26 cellular contexts compared by ENCODE assay signal in genomic region chr17:17732444-17732843, GRCh38. TPM values are rescaled to one million over a fixed set of nuclear protein-coding genes. Genes with fewer than 3 reads are reported as not detected.
DNase-seq lines count a peak whose midpoint lies in the region; ATAC-seq, FAIRE-seq and TF ChIP-seq lines count a peak whose summit lies in the region.
"Had no signal": no experiment of that assay in that cellular context is flagged by ENCODE, and none has a peak within 500 bp of the region (broad histone marks: within the 10 kb centered on the region; RNA-seq: fewer than 3 reads in every experiment).

No MANE protein-coding gene starts in this region.

- no peak overlapping the region for H3K4me3 Mint-ChIP-seq in HFFc6
- H3K4me3 Mint-ChIP-seq in T-helper 17 cell, result no peak overlapping the region
- H3K4me3 Mint-ChIP-seq in stimulated activated effector memory CD8-positive, alpha-beta T cell treated with anti-CD3 and anti-CD28 coated beads, Interleukin-12 subunit alpha, Interleukin-12 subunit beta, amount 100 ng/mL, for 72 hours, result no peak overlapping the region
- H3K4me3 Mint-ChIP-seq in stimulated activated naive CD8-positive, alpha-beta T cell treated with anti-CD3 and anti-CD28 coated beads, Interleukin-15, amount 100 ng/mL, for 72 hours, result no peak overlapping the region
- no peak overlapping the region for H3K4me3 Mint-ChIP-seq in activated T-helper 1 cell treated with anti-CD3 and anti-CD28 coated beads, Interleukin-12 subunit alpha, Interleukin-12 subunit beta, Interleukin-2, Interleukin-4 antibody, amounts not matched to agents 30 ng/mL and 10 ng/mL and 1 ng/mL, durations not matched to agents 14 hours and 24 hours and 36 hours
- H3K4me3 Mint-ChIP-seq: H9; immature natural killer cell; T-helper 2 cell treated with Interferon-gamma antibody and Interleukin-4, amounts not matched to agents 5 μg/mL and 100 μg/mL, for 36 hours; WTC11 had no signal

- no peak for FAIRE-seq in RCC 7860 (lab: Jason Lieb, UNC)

- DNase-seq in HFFc6, result no peak
- DNase-seq in T-helper 17 cell, result no peak
- no peak for DNase-seq in stimulated activated effector memory CD8-positive, alpha-beta T cell treated with anti-CD3 and anti-CD28 coated beads, Interleukin-12 subunit alpha, Interleukin-12 subunit beta, amount 100 ng/mL, for 72 hours (ENCODE audit: low spot score in 2 of 2)
- no peak for DNase-seq in esophagus muscularis mucosa (ENCODE audit: extremely low spot score)
- no peak for DNase-seq in RCC 7860 (ENCODE audit: low spot score)
- DNase-seq in stimulated activated naive CD8-positive, alpha-beta T cell treated with anti-CD3 and anti-CD28 coated beads, Interleukin-15, amount 100 ng/mL, for 72 hours, result no peak
- no peak for DNase-seq in activated T-helper 1 cell treated with anti-CD3 and anti-CD28 coated beads, Interleukin-12 subunit alpha, Interleukin-12 subunit beta, Interleukin-2, Interleukin-4 antibody, amounts not matched to agents 30 ng/mL and 10 ng/mL and 1 ng/mL, durations not matched to agents 14 hours and 24 hours and 36 hours (ENCODE audit: low spot score)
- DNase-seq: activated CD4-positive, alpha-beta T cell treated with anti-CD3 and anti-CD28 coated beads, Interleukin-2, amount 50 U/mL, for 48 hours; activated T-cell treated with anti-CD3 and anti-CD28 coated beads for 4 hours; Caco-2; effector CD4-positive, alpha-beta T cell; H9; heart right ventricle; immature natural killer cell; lower lobe of right lung; NCI-H1092; NCI-H2029 treated with DMSO at 0.1 percent for 48 hours; occipital lobe; PC-3; stimulated activated CD4-positive, alpha-beta T cell treated with anti-CD3 and anti-CD28 coated beads, Interleukin-2, amount 100 ng/mL, for 24 hours; stimulated activated naive CD4-positive, alpha-beta T cell; trophoblast cell had no signal

- peaks cover 30 to 94% (median 63%) of the 10 kb centered on the region in 4 donors for H3K4me1 ChIP-seq in esophagus muscularis mucosa
- H3K4me1 ChIP-seq: Caco-2 had no signal

- TF ChIP-seq CTCF in HFFc6 (IDR thresholded peaks at IDR 0.05), result no peak
- TF ChIP-seq CTCF in esophagus muscularis mucosa (IDR thresholded peaks at IDR 0.05), result no peak

- H3K9me3 ChIP-seq in T-helper 17 cell (ENCODE audit: control insufficient read depth, low read length, poor library complexity, severe bottlenecking) (no peaks in the 10 kb centered on the region), esophagus muscularis mucosa (no peaks in the 10 kb centered on the region)
- H3K9me3 ChIP-seq: Caco-2, heart right ventricle, lower lobe of right lung had no signal

- ATAC-seq in T-helper 17 cell (no peak), esophagus mucosa (peak; percentile 36)
- no peak for ATAC-seq in stimulated activated effector memory CD8-positive, alpha-beta T cell treated with anti-CD3 and anti-CD28 coated beads, Interleukin-12 subunit alpha, Interleukin-12 subunit beta, amount 100 ng/mL, for 72 hours
- ATAC-seq in stimulated activated naive CD8-positive, alpha-beta T cell treated with anti-CD3 and anti-CD28 coated beads, Interleukin-15, amount 100 ng/mL, for 72 hours, result no peak
- ATAC-seq: lower lobe of right lung, PC-3, WTC11 had no signal

- TF ChIP-seq POLR2A in esophagus muscularis mucosa (IDR thresholded peaks at IDR 0.05; ENCODE audit: low read depth), result no peak

- H3K4me3 ChIP-seq in esophagus muscularis mucosa, result no peak overlapping the region
- H3K4me3 ChIP-seq: heart right ventricle, lower lobe of right lung had no signal

- H3K36me3 ChIP-seq in esophagus muscularis mucosa, result peaks cover 0 to 8% (median 0%) of the 10 kb centered on the region in 4 donors
- H3K36me3 ChIP-seq: lower lobe of right lung had no signal

- H3K27ac ChIP-seq in esophagus muscularis mucosa (replicated peaks in 1 of 4), result peak overlapping the region in 2 of 4 donors; percentile 52 to 84
- H3K27ac ChIP-seq: KMS-11, lower lobe of right lung had no signal

- H3K9me3 Mint-ChIP-seq in HFFc6, result no peaks in the 10 kb centered on the region
- H3K9me3 Mint-ChIP-seq in stimulated activated effector memory CD8-positive, alpha-beta T cell treated with anti-CD3 and anti-CD28 coated beads, Interleukin-12 subunit alpha, Interleukin-12 subunit beta, amount 100 ng/mL, for 72 hours, result no peaks in the 10 kb centered on the region
- H3K9me3 Mint-ChIP-seq in stimulated activated naive CD8-positive, alpha-beta T cell treated with anti-CD3 and anti-CD28 coated beads, Interleukin-15, amount 100 ng/mL, for 72 hours, result no peaks in the 10 kb centered on the region
- no peaks in the 10 kb centered on the region for H3K9me3 Mint-ChIP-seq in activated T-helper 1 cell treated with anti-CD3 and anti-CD28 coated beads, Interleukin-12 subunit alpha, Interleukin-12 subunit beta, Interleukin-2, Interleukin-4 antibody, amounts not matched to agents 30 ng/mL and 10 ng/mL and 1 ng/mL, durations not matched to agents 14 hours and 24 hours and 36 hours
- H3K9me3 Mint-ChIP-seq: H9; immature natural killer cell; T-helper 2 cell treated with Interferon-gamma antibody and Interleukin-4, amounts not matched to agents 5 μg/mL and 100 μg/mL, for 36 hours; WTC11 had no signal

- no peak for TF ChIP-seq EP300 in esophagus muscularis mucosa (IDR thresholded peaks at IDR 0.05)

- H3K36me3 Mint-ChIP-seq in HFFc6 (ENCODE audit: low read depth), result peaks cover 5% of the 10 kb centered on the region; the same call in 1 of the 2 replicates
- no peaks in the 10 kb centered on the region for H3K36me3 Mint-ChIP-seq in T-helper 17 cell (ENCODE audit: low read depth)
- H3K36me3 Mint-ChIP-seq in stimulated activated effector memory CD8-positive, alpha-beta T cell treated with anti-CD3 and anti-CD28 coated beads, Interleukin-12 subunit alpha, Interleukin-12 subunit beta, amount 100 ng/mL, for 72 hours, result no peaks in the 10 kb centered on the region
- no peaks in the 10 kb centered on the region for H3K36me3 Mint-ChIP-seq in activated T-helper 1 cell treated with anti-CD3 and anti-CD28 coated beads, Interleukin-12 subunit alpha, Interleukin-12 subunit beta, Interleukin-2, Interleukin-4 antibody, amounts not matched to agents 30 ng/mL and 10 ng/mL and 1 ng/mL, durations not matched to agents 14 hours and 24 hours and 36 hours (ENCODE audit: low read depth)
- H3K36me3 Mint-ChIP-seq: WTC11 had no signal

- H3K4me1 Mint-ChIP-seq in HFFc6 (ENCODE audit: low read depth) (peaks cover 67% of the 10 kb centered on the region), T-helper 17 cell (peaks cover 19% of the 10 kb centered on the region)
- H3K4me1 Mint-ChIP-seq in stimulated activated effector memory CD8-positive, alpha-beta T cell treated with anti-CD3 and anti-CD28 coated beads, Interleukin-12 subunit alpha, Interleukin-12 subunit beta, amount 100 ng/mL, for 72 hours, result peaks cover 55% of the 10 kb centered on the region
- H3K4me1 Mint-ChIP-seq in stimulated activated naive CD8-positive, alpha-beta T cell treated with anti-CD3 and anti-CD28 coated beads, Interleukin-15, amount 100 ng/mL, for 72 hours, result peaks cover 74% of the 10 kb centered on the region
- H3K4me1 Mint-ChIP-seq in activated T-helper 1 cell treated with anti-CD3 and anti-CD28 coated beads, Interleukin-12 subunit alpha, Interleukin-12 subunit beta, Interleukin-2, Interleukin-4 antibody, amounts not matched to agents 30 ng/mL and 10 ng/mL and 1 ng/mL, durations not matched to agents 14 hours and 24 hours and 36 hours (ENCODE audit: low read depth), result peaks cover 18% of the 10 kb centered on the region

- peaks cover 3% of the 10 kb centered on the region for H3K27me3 Mint-ChIP-seq in HFFc6 (ENCODE audit: insufficient read depth)
- H3K27me3 Mint-ChIP-seq in T-helper 17 cell, result no peaks in the 10 kb centered on the region
- H3K27me3 Mint-ChIP-seq in stimulated activated naive CD8-positive, alpha-beta T cell treated with anti-CD3 and anti-CD28 coated beads, Interleukin-15, amount 100 ng/mL, for 72 hours, result no peaks in the 10 kb centered on the region
- H3K27me3 Mint-ChIP-seq in activated T-helper 1 cell treated with anti-CD3 and anti-CD28 coated beads, Interleukin-12 subunit alpha, Interleukin-12 subunit beta, Interleukin-2, Interleukin-4 antibody, amounts not matched to agents 30 ng/mL and 10 ng/mL and 1 ng/mL, durations not matched to agents 14 hours and 24 hours and 36 hours (ENCODE audit: insufficient read depth), result no peaks in the 10 kb centered on the region

- intact Hi-C loops in esophagus muscularis mucosa (cut with DNase I), result no loop called here
- intact Hi-C loops in activated T-helper 1 cell treated with anti-CD3 and anti-CD28 coated beads, Interleukin-12 subunit alpha, Interleukin-12 subunit beta, Interleukin-2, Interleukin-4 antibody, amounts not matched to agents 30 ng/mL and 10 ng/mL and 1 ng/mL, durations not matched to agents 14 hours and 24 hours and 36 hours (cut with micrococcal nuclease), result no loop called here

- 83% methylated on average over 4 of the region's 4 CpGs for WGBS in esophagus muscularis mucosa

- no peaks in the 10 kb centered on the region for H3K27me3 ChIP-seq in esophagus muscularis mucosa
- H3K27me3 ChIP-seq: heart right ventricle had no signal

- H3K27ac Mint-ChIP-seq in HFFc6, result peak overlapping the region; percentile 36; the same call in 1 of the 2 replicates
- peak overlapping the region; percentile 65 for H3K27ac Mint-ChIP-seq in T-helper 17 cell
- peak overlapping the region; percentile 46 for H3K27ac Mint-ChIP-seq in stimulated activated effector memory CD8-positive, alpha-beta T cell treated with anti-CD3 and anti-CD28 coated beads, Interleukin-12 subunit alpha, Interleukin-12 subunit beta, amount 100 ng/mL, for 72 hours
- no peak overlapping the region for H3K27ac Mint-ChIP-seq in stimulated activated naive CD8-positive, alpha-beta T cell treated with anti-CD3 and anti-CD28 coated beads, Interleukin-15, amount 100 ng/mL, for 72 hours
- H3K27ac Mint-ChIP-seq in activated T-helper 1 cell treated with anti-CD3 and anti-CD28 coated beads, Interleukin-12 subunit alpha, Interleukin-12 subunit beta, Interleukin-2, Interleukin-4 antibody, amounts not matched to agents 30 ng/mL and 10 ng/mL and 1 ng/mL, durations not matched to agents 14 hours and 24 hours and 36 hours, result no peak overlapping the region
- H3K27ac Mint-ChIP-seq: H9; T-helper 2 cell treated with Interferon-gamma antibody and Interleukin-4, amounts not matched to agents 5 μg/mL and 100 μg/mL, for 36 hours; WTC11 had no signal

RNA-seq across cellular contexts. Expression of gene RAI1, which starts 51.2 kb away (rescaled TPM):
- 10 to 100 TPM; 26.9 to 29.3 (median 29.0) TPM for total RNA-seq in HFFc6 (2021; fragmentation: NEBNext Ultra II Directional; extraction: Animal tissue kit (Norgen Biotek cat#: 25700))
- total RNA-seq in T-helper 17 cell (10 to 100 TPM; 18.4 to 18.6 TPM), esophagus mucosa (20.4 TPM), esophagus muscularis mucosa (10 to 100 TPM; 18.7 to 41.3 (median 28.3) TPM)
- total RNA-seq in activated T-helper 1 cell treated with anti-CD3 and anti-CD28 coated beads, Interleukin-12 subunit alpha, Interleukin-12 subunit beta, Interleukin-2, Interleukin-4 antibody, amounts not matched to agents 30 ng/mL and 10 ng/mL and 1 ng/mL, durations not matched to agents 14 hours and 24 hours and 36 hours, result 31.1 and 32.3 TPM in 2 replicates

Comparison
In these comparisons a context has a peak if more than half of its experiments do, and no peak if none do; other contexts are left out.
1. H3K27ac Mint-ChIP-seq: peak in HFFc6 (single experiment), T-helper 17 cell (single experiment) and stimulated activated effector memory CD8-positive, alpha-beta T cell treated with anti-CD3 and anti-CD28 coated beads, Interleukin-12 subunit alpha, Interleukin-12 subunit beta, amount 100 ng/mL, for 72 hours (single experiment); none in stimulated activated naive CD8-positive, alpha-beta T cell treated with anti-CD3 and anti-CD28 coated beads, Interleukin-15, amount 100 ng/mL, for 72 hours (0 of 2) and activated T-helper 1 cell treated with anti-CD3 and anti-CD28 coated beads, Interleukin-12 subunit alpha, Interleukin-12 subunit beta, Interleukin-2, Interleukin-4 antibody, amounts not matched to agents 30 ng/mL and 10 ng/mL and 1 ng/mL, durations not matched to agents 14 hours and 24 hours and 36 hours (single experiment).